Comparison of ENCODE assay signal across 24 cellular contexts in the genomic region with DNA sequence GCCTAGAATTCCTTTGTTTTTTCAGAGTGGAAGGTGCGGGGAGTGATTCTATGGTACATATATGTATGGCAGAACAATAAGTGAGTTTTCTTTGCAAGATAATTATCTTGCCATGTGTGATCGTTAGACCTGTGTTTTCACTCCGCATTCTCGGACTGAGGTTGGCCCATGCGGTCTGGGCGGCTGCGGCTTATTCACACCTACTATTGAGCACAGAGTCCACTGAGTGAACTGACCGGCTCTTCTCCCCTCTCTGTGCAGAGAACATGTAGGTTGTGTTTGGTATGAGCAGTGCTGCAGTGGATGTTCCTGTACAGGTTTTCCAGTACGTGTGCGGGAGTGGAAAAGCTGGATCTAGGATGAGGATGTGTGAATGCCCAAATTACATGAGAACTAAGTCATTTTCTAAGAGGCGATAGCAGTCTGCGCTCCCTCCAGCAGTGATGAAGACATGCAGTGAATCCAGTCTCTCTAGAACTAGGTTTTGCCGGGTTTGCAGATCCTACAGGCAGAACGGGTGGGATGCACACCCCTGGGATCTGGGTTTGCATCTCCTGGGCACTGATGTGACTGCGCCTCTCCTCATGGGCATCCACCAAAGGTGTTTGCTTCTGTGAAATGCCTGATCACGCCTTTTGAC.
"Had no signal": no experiment of that assay in that cellular context is flagged by ENCODE, and none has a peak within 500 bp of the region (broad histone marks: within the 10 kb centered on the region; RNA-seq: fewer than 3 reads in every experiment).

No MANE protein-coding gene starts in this region.

- ATAC-seq: esophagus mucosa; gastrocnemius medialis; left lobe of liver; natural killer cell; sciatic nerve; stimulated activated effector memory CD8-positive, alpha-beta T cell treated with anti-CD3 and anti-CD28 coated beads, Interleukin-12 subunit alpha, Interleukin-12 subunit beta, amount 100 ng/mL, for 72 hours had no signal

- H3K9me3 Mint-ChIP-seq: memory B cell; natural killer cell; stimulated activated effector memory CD8-positive, alpha-beta T cell treated with anti-CD3 and anti-CD28 coated beads, Interleukin-12 subunit alpha, Interleukin-12 subunit beta, amount 100 ng/mL, for 72 hours had no signal

- H3K36me3 ChIP-seq: prostate gland had no signal

- DNase-seq: effector CD4-positive, alpha-beta T cell; foreskin fibroblast; gastrocnemius medialis; kidney; natural killer cell; stimulated activated CD4-positive, alpha-beta T cell treated with anti-CD3 and anti-CD28 coated beads, Interleukin-12 subunit alpha, Interleukin-12 subunit beta, amount 100 ng/mL, for 4 hours; stimulated activated CD4-positive, alpha-beta T cell treated with anti-CD3 and anti-CD28 coated beads, Interleukin-1b, Interleukin-23, amount 100 ng/mL, for 48 hours; stimulated activated CD4-positive, alpha-beta T cell treated with anti-CD3 and anti-CD28 coated beads, Interleukin-4, amount 100 ng/mL, for 1 hour; stimulated activated naive CD4-positive, alpha-beta T cell treated with Interleukin-2 at 50 U/mL for 16 hours; stomach; tibial artery; upper lobe of left lung had no signal

- H3K27ac Mint-ChIP-seq: memory B cell; natural killer cell; stimulated activated effector memory CD8-positive, alpha-beta T cell treated with anti-CD3 and anti-CD28 coated beads, Interleukin-12 subunit alpha, Interleukin-12 subunit beta, amount 100 ng/mL, for 72 hours had no signal

- H3K9me3 ChIP-seq: gastrocnemius medialis, neutrophil, prostate gland, right atrium auricular region, stomach, tibial artery, upper lobe of left lung, vagina had no signal

- H3K36me3 Mint-ChIP-seq: natural killer cell had no signal

- H3K4me3 ChIP-seq: dorsolateral prefrontal cortex, gastrocnemius medialis, lung, prostate gland, right atrium auricular region, smooth muscle cell, stomach, tibial artery, upper lobe of left lung, vagina had no signal

- H3K27me3 ChIP-seq: dorsolateral prefrontal cortex, gastrocnemius medialis, neutrophil, right atrium auricular region, stomach, tibial artery, upper lobe of left lung, vagina had no signal

- H3K4me1 ChIP-seq: gastrocnemius medialis, prostate gland, right atrium auricular region, tibial artery, vagina had no signal

- H3K4me3 Mint-ChIP-seq: memory B cell; natural killer cell; stimulated activated effector memory CD8-positive, alpha-beta T cell treated with anti-CD3 and anti-CD28 coated beads, Interleukin-12 subunit alpha, Interleukin-12 subunit beta, amount 100 ng/mL, for 72 hours had no signal

- H3K4me1 Mint-ChIP-seq: stimulated activated effector memory CD8-positive, alpha-beta T cell treated with anti-CD3 and anti-CD28 coated beads, Interleukin-12 subunit alpha, Interleukin-12 subunit beta, amount 100 ng/mL, for 72 hours had no signal

- H3K27me3 Mint-ChIP-seq: memory B cell had no signal
